24 cellular contexts compared by ENCODE assay signal in genomic region chr20:33016581-33017109, GRCh38. TPM values are rescaled to one million over a fixed set of nuclear protein-coding genes. Genes with fewer than 3 reads are reported as not detected.
"Had no signal": no experiment of that assay in that cellular context is flagged by ENCODE, and none has a peak within 500 bp of the region (broad histone marks: within the 10 kb centered on the region; RNA-seq: fewer than 3 reads in every experiment).

No MANE protein-coding gene starts in this region.

- H3K4me1 ChIP-seq: left ventricle myocardium inferior, lower lobe of right lung, right atrium auricular region, tibial artery, upper lobe of left lung, vagina had no signal

- H3K4me3 Mint-ChIP-seq: naive B cell; nephron; stimulated activated effector memory CD8-positive, alpha-beta T cell treated with anti-CD3 and anti-CD28 coated beads, Interleukin-12 subunit alpha, Interleukin-12 subunit beta, amount 100 ng/mL, for 72 hours; stimulated activated naive CD8-positive, alpha-beta T cell treated with anti-CD3 and anti-CD28 coated beads, Interleukin-15, Interleukin-2, amounts not matched to agents 100 ng/mL and 50 ng/mL, for 24 hours had no signal

- ATAC-seq: left cardiac atrium; lower lobe of right lung; stimulated activated effector memory CD8-positive, alpha-beta T cell treated with anti-CD3 and anti-CD28 coated beads, Interleukin-12 subunit alpha, Interleukin-12 subunit beta, amount 100 ng/mL, for 72 hours had no signal

- H3K36me3 ChIP-seq: left ventricle myocardium inferior, lower lobe of right lung, right atrium auricular region, tibial artery, upper lobe of left lung, vagina had no signal

- H3K4me3 ChIP-seq: coronary artery, dorsolateral prefrontal cortex, hepatocyte, left ventricle myocardium inferior, lower lobe of right lung, right atrium auricular region, tibial artery, upper lobe of left lung, vagina had no signal

- H3K9me3 Mint-ChIP-seq: nephron; stimulated activated effector memory CD8-positive, alpha-beta T cell treated with anti-CD3 and anti-CD28 coated beads, Interleukin-12 subunit alpha, Interleukin-12 subunit beta, amount 100 ng/mL, for 72 hours; stimulated activated naive CD8-positive, alpha-beta T cell treated with anti-CD3 and anti-CD28 coated beads, Interleukin-15, Interleukin-2, amounts not matched to agents 100 ng/mL and 50 ng/mL, for 24 hours had no signal

- DNase-seq: dorsolateral prefrontal cortex; effector CD8-positive, alpha-beta T cell; foreskin melanocyte; head of caudate nucleus; kidney; left cardiac atrium; left ventricle myocardium inferior; lower lobe of right lung; mesenchymal stem cell; naive B cell; small intestine; stimulated activated CD4-positive, alpha-beta T cell treated with anti-CD3 and anti-CD28 coated beads, Interleukin-4, amount 100 ng/mL, for 1 hour; stimulated activated CD8-positive, alpha-beta memory T cell treated with anti-CD3 and anti-CD28 coated beads, Interleukin-4, amount 100 ng/mL, for 48 hours; tibial artery; upper lobe of left lung had no signal

- H3K36me3 Mint-ChIP-seq: naive B cell; stimulated activated effector memory CD8-positive, alpha-beta T cell treated with anti-CD3 and anti-CD28 coated beads, Interleukin-12 subunit alpha, Interleukin-12 subunit beta, amount 100 ng/mL, for 72 hours had no signal

- H3K9me3 ChIP-seq: left ventricle myocardium inferior, lower lobe of right lung, right atrium auricular region, tibial artery, upper lobe of left lung, vagina had no signal

- H3K4me1 Mint-ChIP-seq: nephron had no signal

- H3K27me3 Mint-ChIP-seq: stimulated activated naive CD8-positive, alpha-beta T cell treated with anti-CD3 and anti-CD28 coated beads, Interleukin-15, Interleukin-2, amounts not matched to agents 100 ng/mL and 50 ng/mL, for 24 hours had no signal

- H3K27me3 ChIP-seq: dorsolateral prefrontal cortex, right atrium auricular region, upper lobe of left lung, vagina had no signal

- H3K27ac ChIP-seq: coronary artery, dorsolateral prefrontal cortex, hepatocyte, left ventricle myocardium inferior, lower lobe of right lung, right atrium auricular region, tibial artery, upper lobe of left lung, vagina had no signal

- H3K27ac Mint-ChIP-seq: nephron; stimulated activated effector memory CD8-positive, alpha-beta T cell treated with anti-CD3 and anti-CD28 coated beads, Interleukin-12 subunit alpha, Interleukin-12 subunit beta, amount 100 ng/mL, for 72 hours; stimulated activated naive CD8-positive, alpha-beta T cell treated with anti-CD3 and anti-CD28 coated beads, Interleukin-15, Interleukin-2, amounts not matched to agents 100 ng/mL and 50 ng/mL, for 24 hours had no signal

RNA-seq across cellular contexts. Expression of gene BPIFB2, which starts 9.1 kb away (rescaled TPM):
- total RNA-seq: dorsolateral prefrontal cortex, kidney, left cardiac atrium, left ventricle myocardium inferior, osteocyte, right atrium auricular region, temporal lobe, vagina had no signal

RNA-seq across cellular contexts. Expression of gene SUN5, which starts 12.4 kb away (rescaled TPM):
- total RNA-seq: dorsolateral prefrontal cortex, hepatocyte, kidney, left cardiac atrium, left ventricle myocardium inferior, lower lobe of right lung, osteocyte, right atrium auricular region, temporal lobe, upper lobe of left lung, vagina had no signal

RNA-seq across cellular contexts. Expression of gene BPIFB6, which starts 14.8 kb away (rescaled TPM):
- total RNA-seq: dorsolateral prefrontal cortex, hepatocyte, kidney, left cardiac atrium, left ventricle myocardium inferior, lower lobe of right lung, osteocyte, right atrium auricular region, temporal lobe, upper lobe of left lung, vagina had no signal

RNA-seq across cellular contexts. Expression of gene BPIFB3, which starts 37.1 kb away (rescaled TPM):
- total RNA-seq: dorsolateral prefrontal cortex, hepatocyte, kidney, left cardiac atrium, left ventricle myocardium inferior, lower lobe of right lung, osteocyte, right atrium auricular region, temporal lobe, upper lobe of left lung, vagina had no signal
